In genomic region chr5:160604484-160604883, GRCh38 we compare ENCODE assay signal across 9 cellular contexts.
"Had no signal": no experiment of that assay in that cellular context is flagged by ENCODE, and none has a peak within 500 bp of the region (broad histone marks: within the 10 kb centered on the region; RNA-seq: fewer than 3 reads in every experiment).

No MANE protein-coding gene starts in this region.

- H3K27me3 Mint-ChIP-seq: IgD-negative memory B cell had no signal

- H3K4me3 Mint-ChIP-seq: HFFc6, IgD-negative memory B cell had no signal

- H3K27ac Mint-ChIP-seq: HFFc6, IgD-negative memory B cell had no signal

- FAIRE-seq: HepG2 had no signal

- DNase-seq: GM23248, GOT3, H7, HFFc6 had no signal

- ATAC-seq: HCT116, HepG2 had no signal

- H3K36me3 ChIP-seq: HAP-1 had no signal

- H3K4me1 ChIP-seq: HAP-1 had no signal

- H3K4me3 ChIP-seq: GM23248, HAP-1 had no signal

- H3K27ac ChIP-seq: GM23248, HL-60 had no signal

- H3K4me1 Mint-ChIP-seq: IgD-negative memory B cell had no signal

- H3K9me3 ChIP-seq: HAP-1 had no signal
